Comparison of ENCODE assay signal across 8 cellular contexts in genomic region chr6:71419954-71420692, GRCh38.
DNase-seq lines count a peak whose midpoint lies in the region; ATAC-seq, FAIRE-seq and TF ChIP-seq lines count a peak whose summit lies in the region.

No MANE protein-coding gene starts in this region.

- H3K36me3 Mint-ChIP-seq in activated naive CD8-positive, alpha-beta T cell, result no peaks in the 10 kb centered on the region

- peak overlapping the region; percentile 83 for H4K12ac ChIP-seq in trophoblast cell (ENCODE audit: low read depth, low read length)

- H3K18ac ChIP-seq in trophoblast cell (ENCODE audit: low read length), result peak overlapping the region; percentile 86

- H3K14ac ChIP-seq in trophoblast cell (ENCODE audit: low read length), result peak overlapping the region; percentile 70

- peak overlapping the region; percentile 82 for H2AFZ ChIP-seq in trophoblast cell (ENCODE audit: insufficient read depth, low read length, poor library complexity)

- H3K4me2 ChIP-seq in trophoblast cell (ENCODE audit: low read length), result peak overlapping the region; percentile 95

- DNase-seq in activated gamma-delta T cell (lab: John Stamatoyannopoulos, UW) (peak; percentile 7), activated gamma-delta T cell treated with Interleukin-2 at 50 U/mL for 16 hours (no peak), heart right ventricle (peak; percentile 66 to 77), trophoblast cell (peak in 1 of 2 donors; percentile 40), GM19239 (ENCODE audit: insufficient read length, low spot score) (no peak)

- H2AK5ac ChIP-seq in trophoblast cell (ENCODE audit: low read length), result no peak overlapping the region

- no peak overlapping the region for H3K27ac Mint-ChIP-seq in activated naive CD8-positive, alpha-beta T cell

- H3K4me3 ChIP-seq in heart right ventricle (peak overlapping the region; percentile 60 to 93 (median 89)), trophoblast cell (ENCODE audit: low read depth, low read length) (peak overlapping the region; percentile 93)

- peaks cover 48% of the 10 kb centered on the region for H3K27me3 Mint-ChIP-seq in activated naive CD8-positive, alpha-beta T cell

- H2BK120ac ChIP-seq in trophoblast cell (ENCODE audit: insufficient read depth, low read length, poor library complexity), result peak overlapping the region; percentile 74

- peak overlapping the region; percentile 59 for H4K8ac ChIP-seq in trophoblast cell (ENCODE audit: low read depth, low read length)

- no peaks in the 10 kb centered on the region for H3K9me3 Mint-ChIP-seq in activated naive CD8-positive, alpha-beta T cell (ENCODE audit: low read depth)

- H3K36me3 ChIP-seq in heart right ventricle, result peaks cover 0 to 23% (median 20%) of the 10 kb centered on the region in 9 donors
- H3K36me3 ChIP-seq in trophoblast cell (ENCODE audit: control insufficient read depth in 1 of 2, insufficient read depth in 2 of 2, low read length in 2 of 2), result peaks cover 3 to 12% of the 10 kb centered on the region in 2 experiments

- H2BK12ac ChIP-seq in trophoblast cell (ENCODE audit: low read length), result no peak overlapping the region

- H3K4ac ChIP-seq in trophoblast cell (ENCODE audit: low read depth, low read length), result peak overlapping the region; percentile 72

- H3K27me3 ChIP-seq in heart right ventricle (peaks cover 0 to 46% (median 0%) of the 10 kb centered on the region in 7 donors), trophoblast cell (ENCODE audit: insufficient read depth, low read length) (no peaks in the 10 kb centered on the region)

- H3K4me1 ChIP-seq in heart right ventricle (peaks cover 0 to 46% (median 28%) of the 10 kb centered on the region in 9 donors), trophoblast cell (ENCODE audit: control insufficient read depth in 1 of 2, insufficient read depth in 2 of 2, low read length in 2 of 2) (no peaks in the 10 kb centered on the region)

- H4K91ac ChIP-seq in trophoblast cell (ENCODE audit: low read depth, low read length), result peak overlapping the region; percentile 69

- H2BK5ac ChIP-seq in trophoblast cell (ENCODE audit: low read depth, low read length, poor library complexity), result peak overlapping the region; percentile 68

- peaks cover 7% of the 10 kb centered on the region for H3K4me1 Mint-ChIP-seq in activated naive CD8-positive, alpha-beta T cell (ENCODE audit: low read depth)

- peak overlapping the region; percentile 91 for H3K9ac ChIP-seq in trophoblast cell (ENCODE audit: low read length)

- FAIRE-seq in GM19239 (lab: Jason Lieb, UNC), result no peak

- peak; percentile 33 for ATAC-seq in HG02973 (IDR thresholded peaks at IDR 0.05; ENCODE audit: unreplicated experiment)
- peak; percentile 45 to 83 (median 71) for ATAC-seq in heart right ventricle
- ATAC-seq in HG03196 (IDR thresholded peaks at IDR 0.05; ENCODE audit: unreplicated experiment), result no peak

- WGBS in heart right ventricle, 2 donors, result 0 to 1% methylated on average over 89 to 99 of the region's 100 CpGs
- no CpG with 5 or more reads among the region's 100 CpGs for WGBS in trophoblast cell (ENCODE audit: extremely low coverage, insufficient coverage, insufficient read length)

- peaks cover 10% of the 10 kb centered on the region for H3K79me2 ChIP-seq in trophoblast cell (ENCODE audit: control insufficient read depth, insufficient read depth, low read length, poor library complexity)

- no peaks in the 10 kb centered on the region for H3K9me3 ChIP-seq in heart right ventricle
- H3K9me3 ChIP-seq in trophoblast cell (ENCODE audit: insufficient read depth, low read depth, low read length), result no peaks in the 10 kb centered on the region

- H3K23ac ChIP-seq in trophoblast cell (ENCODE audit: low read length), result no peak overlapping the region

- peak overlapping the region; percentile 45 for H3K4me3 Mint-ChIP-seq in activated naive CD8-positive, alpha-beta T cell

- intact Hi-C loops in heart right ventricle (cut with DNase I), result loop anchor here in 6 of 10 donors (2.0 to 10.0 kb wide), 7 partner anchors 33 to 135 kb away; partner anchors contain the start of gene OGFRL1 (in 2 of the 6)

- H3K27ac ChIP-seq in heart right ventricle (peak overlapping the region; percentile 90 to 98 (median 96)), trophoblast cell (ENCODE audit: low read depth, low read length) (peak overlapping the region; percentile 24)

- H3K79me1 ChIP-seq in trophoblast cell (ENCODE audit: low read length), result peaks cover 10% of the 10 kb centered on the region

- TF ChIP-seq CTCF in heart right ventricle (IDR thresholded peaks at IDR 0.05), result peak; percentile 20 to 65 (median 47)

Comparison
In these comparisons a context has a peak if more than half of its experiments do, and no peak if none do; other contexts are left out.
1. DNase-seq: peak in activated gamma-delta T cell (single experiment) and heart right ventricle (2 of 2); none in activated gamma-delta T cell treated with Interleukin-2 at 50 U/mL for 16 hours (single experiment) and GM19239 (single experiment).